Comparison of ENCODE assay signal across 24 cellular contexts in genomic region chr3:52441772-52442332, GRCh38. TPM values are rescaled to one million over a fixed set of nuclear protein-coding genes. Genes with fewer than 3 reads are reported as not detected.
DNase-seq lines count a peak whose midpoint lies in the region; ATAC-seq and TF ChIP-seq lines count a peak whose summit lies in the region.
"Had no signal": no experiment of that assay in that cellular context is flagged by ENCODE, and none has a peak within 500 bp of the region (broad histone marks: within the 10 kb centered on the region; RNA-seq: fewer than 3 reads in every experiment).

No MANE protein-coding gene starts in this region.

- H2BK15ac ChIP-seq in H9 (ENCODE audit: low read depth, low read length), result no peak overlapping the region

- H3K27me3 ChIP-seq in heart right ventricle, result no peaks in the 10 kb centered on the region
- H3K27me3 ChIP-seq in H9 (ENCODE audit: insufficient read depth, low read length), result no peaks in the 10 kb centered on the region
- H3K27me3 ChIP-seq in osteoblast (ENCODE audit: insufficient read depth, low read length), result no peaks in the 10 kb centered on the region
- H3K27me3 ChIP-seq in tibial nerve, result no peaks in the 10 kb centered on the region

- H3K4me2 ChIP-seq in H9 (ENCODE audit: insufficient read depth, insufficient read length, low read length), result no peak overlapping the region
- H3K4me2 ChIP-seq in osteoblast (ENCODE audit: insufficient read depth, low read length), result no peak overlapping the region
- H3K4me2 ChIP-seq: A549, PC-9 had no signal

- H2AK5ac ChIP-seq in H9 (ENCODE audit: insufficient read length, low read length), result no peak overlapping the region

- H3K36me3 Mint-ChIP-seq in H9 (ENCODE audit: insufficient read depth in 1 of 3, low read depth in 3 of 3), result no peaks in the 10 kb centered on the region; a peak in 1 of 7 replicates
- H3K36me3 Mint-ChIP-seq: CD4-positive, CD25-positive, alpha-beta regulatory T cell had no signal

- H3K4me1 Mint-ChIP-seq in H9, result peaks cover 5 to 11% of the 10 kb centered on the region in 2 experiments; a peak in 3 of 4 replicates

- H3K4me3 Mint-ChIP-seq in H9, result no peak overlapping the region
- H3K4me3 Mint-ChIP-seq: B cell had no signal

- no peak overlapping the region for H3K18ac ChIP-seq in H9 (ENCODE audit: insufficient read length, low read depth, low read length)

- H3K4me1 ChIP-seq in heart right ventricle (peaks cover 2 to 46% (median 15%) of the 10 kb centered on the region in 9 donors), H9 (ENCODE audit: insufficient read depth, low read length) (no peaks in the 10 kb centered on the region), osteoblast (ENCODE audit: insufficient read depth, low read length) (no peaks in the 10 kb centered on the region), tibial nerve (peaks cover 0 to 37% (median 9%) of the 10 kb centered on the region in 4 donors)
- H3K4me1 ChIP-seq: A549, HAP-1 had no signal

- H4K20me1 ChIP-seq in H9 (ENCODE audit: control insufficient read depth, insufficient read depth, insufficient read length), result no peaks in the 10 kb centered on the region
- no peaks in the 10 kb centered on the region for H4K20me1 ChIP-seq in osteoblast (ENCODE audit: insufficient read depth, low read length)

- WGBS in heart right ventricle, 2 donors, result 89 to 94% methylated on average over 18 of the region's 18 CpGs
- WGBS in H9 (ENCODE audit: extremely low coverage, insufficient read length, low lambda C conversion rate), result no CpG with 5 or more reads among the region's 18 CpGs
- 42 to 64% methylated on average over 9 to 17 of the region's 18 CpGs for WGBS in tibial nerve, 2 donors

- no peak overlapping the region for H4K5ac ChIP-seq in H9 (ENCODE audit: insufficient read length, low read depth, low read length)

- H3K56ac ChIP-seq in H9 (ENCODE audit: insufficient read length, low read depth, low read length), result no peak overlapping the region

- DNase-seq in cardiac septum (ENCODE audit: low spot score), result peak; percentile 56
- no peak for DNase-seq in heart right ventricle
- DNase-seq in H9, result peak; percentile 18
- DNase-seq in osteoblast (ENCODE audit: insufficient read length, low spot score, missing footprints), result peak; percentile 61
- no peak for DNase-seq in tibial nerve (ENCODE audit: low spot score in 2 of 2)
- no peak for DNase-seq in COLO829 (ENCODE audit: low spot score)
- no peak for DNase-seq in NCI-H1417 (lab: John Stamatoyannopoulos, UW)
- no peak for DNase-seq in 8988T
- DNase-seq: CD4-positive, CD25-positive, alpha-beta regulatory T cell; COR-L47; DMS79; KG1; NCI-H1092; NCI-H1436 treated with DMSO at 0.1 percent for 48 hours; NCI-H1930; NCI-H2227 treated with DMSO at 0.1 percent for 48 hours; NCI-H510A treated with DMSO at 0.1 percent for 48 hours; NCI-H748 treated with DMSO at 0.1 percent for 48 hours; PC-9; SIG-M5 had no signal

- intact Hi-C loops in cardiac septum (cut with DNase I) (no loop called here), heart right ventricle (cut with DNase I) (no loop called here)

- H2BK5ac ChIP-seq in H9 (ENCODE audit: insufficient read length, low read length), result no peak overlapping the region

- TF ChIP-seq CTCF in heart right ventricle (IDR thresholded peaks at IDR 0.05) (no peak), H9 (conservative IDR thresholded peaks at IDR 0.05) (no peak), osteoblast (IDR thresholded peaks at IDR 0.05; ENCODE audit: extremely low read depth, low read depth, low read length) (no peak), tibial nerve (IDR thresholded peaks at IDR 0.05) (no peak)

- no peak overlapping the region for H2BK12ac ChIP-seq in H9 (ENCODE audit: insufficient read length, low read depth, low read length)

- H2AFZ ChIP-seq in H9 (ENCODE audit: low read length) (no peak overlapping the region), osteoblast (ENCODE audit: low read length) (no peak overlapping the region)
- H2AFZ ChIP-seq: PC-9 had no signal

- no peaks in the 10 kb centered on the region for H3K9me3 ChIP-seq in heart right ventricle
- H3K9me3 ChIP-seq in H9 (ENCODE audit: control insufficient read depth, low read depth, low read length), result no peaks in the 10 kb centered on the region
- H3K9me3 ChIP-seq in osteoblast (ENCODE audit: low read depth, low read length), result no peaks in the 10 kb centered on the region
- H3K9me3 ChIP-seq in tibial nerve, result no peaks in the 10 kb centered on the region
- H3K9me3 ChIP-seq: A549, HAP-1 had no signal

- TF ChIP-seq POLR2A in tibial nerve (IDR thresholded peaks at IDR 0.05), result no peak

- peak in 1 of 2 donors; percentile 15 for TF ChIP-seq EP300 in tibial nerve (IDR thresholded peaks at IDR 0.05)

- peak overlapping the region in 4 of 10 donors; percentile 9 to 51 (median 24) for H3K27ac ChIP-seq in heart right ventricle
- no peak overlapping the region for H3K27ac ChIP-seq in H9 (ENCODE audit: insufficient read length, low read depth, low read length)
- H3K27ac ChIP-seq in osteoblast (ENCODE audit: low read depth, low read length), result no peak overlapping the region
- peak overlapping the region in 3 of 4 donors; percentile 10 to 69 (median 15) for H3K27ac ChIP-seq in tibial nerve
- H3K27ac ChIP-seq: A549, PC-9, RWPE1 had no signal

- no peak overlapping the region for H3K14ac ChIP-seq in H9 (ENCODE audit: insufficient read depth, low read length)

- peaks cover 0 to 9% (median 0%) of the 10 kb centered on the region in 9 donors for H3K36me3 ChIP-seq in heart right ventricle
- H3K36me3 ChIP-seq in osteoblast (ENCODE audit: insufficient read depth, low read length), result no peaks in the 10 kb centered on the region
- peaks cover 0 to 35% (median 0%) of the 10 kb centered on the region in 3 donors for H3K36me3 ChIP-seq in tibial nerve
- H3K36me3 ChIP-seq: HAP-1 had no signal

- no peak overlapping the region; a peak in 1 of 7 replicates for H3K27ac Mint-ChIP-seq in H9
- H3K27ac Mint-ChIP-seq: CD4-positive, CD25-positive, alpha-beta regulatory T cell had no signal

- ATAC-seq in heart right ventricle, result no peak
- ATAC-seq: A549 had no signal

- H3K4me3 ChIP-seq in heart right ventricle (peak overlapping the region in 3 of 10 donors; percentile 42 to 48 (median 47)), osteoblast (ENCODE audit: insufficient read depth, low read length) (no peak overlapping the region), tibial nerve (peak overlapping the region in 1 of 4 donors; percentile 53)
- H3K4me3 ChIP-seq: A549, HAP-1, PC-9 had no signal

- H3K79me2 ChIP-seq in H9 (ENCODE audit: insufficient read depth, low read length) (no peaks in the 10 kb centered on the region), osteoblast (ENCODE audit: insufficient read depth, low read length) (no peaks in the 10 kb centered on the region)

- peaks cover 4% of the 10 kb centered on the region for H3K27me3 Mint-ChIP-seq in H9 (ENCODE audit: low read depth)
- H3K27me3 Mint-ChIP-seq: B cell; CD4-positive, CD25-positive, alpha-beta regulatory T cell had no signal

- H4K8ac ChIP-seq in H9 (replicated peaks; ENCODE audit: insufficient read length, low read depth, low read length), result no peak overlapping the region

- no peak overlapping the region for H3K23ac ChIP-seq in H9 (ENCODE audit: insufficient read length, low read depth, low read length)

- H2BK120ac ChIP-seq in H9 (ENCODE audit: low read depth, low read length, poor library complexity, severe bottlenecking), result no peak overlapping the region

- no peak overlapping the region for H3T11ph ChIP-seq in H9 (ENCODE audit: low read length)

- H3K4ac ChIP-seq in H9 (ENCODE audit: low read depth, low read length), result no peak overlapping the region

- H4K91ac ChIP-seq in H9 (ENCODE audit: insufficient read length, low read depth, low read length), result no peak overlapping the region

- no peak overlapping the region for H2BK20ac ChIP-seq in H9 (ENCODE audit: low read depth, low read length, poor library complexity, severe bottlenecking)

- no peak overlapping the region for H3K9ac ChIP-seq in H9 (ENCODE audit: extremely low read depth, insufficient read length, low read length)

- H3K79me1 ChIP-seq in H9 (ENCODE audit: insufficient read depth, low read depth, low read length, poor library complexity, severe bottlenecking), result no peaks in the 10 kb centered on the region

- no peaks in the 10 kb centered on the region for H3K9me3 Mint-ChIP-seq in H9
- H3K9me3 Mint-ChIP-seq: CD4-positive, CD25-positive, alpha-beta regulatory T cell had no signal

- no peaks in the 10 kb centered on the region for H3K23me2 ChIP-seq in H9 (ENCODE audit: insufficient read length, low read depth, low read length, poor library complexity, severe bottlenecking)

RNA-seq across cellular contexts. Expression of gene SEMA3G, which starts 3.1 kb away (rescaled TPM):
- 15.3 TPM for total RNA-seq in cardiac septum
- 10 to 100 TPM in 9 of 10 donors, 1 to 10 TPM in 1; 8.3 to 17.8 (median 16.2) TPM for total RNA-seq in heart right ventricle
- polyA plus RNA-seq in heart right ventricle, result 10 to 100 TPM; 12.1 to 13.1 TPM
- total RNA-seq in H9 (2021), result 1.7 and 2.4 TPM in 2 replicates
- under 0.01 TPM in 1 of 2 replicates, not detected in the other for total RNA-seq in osteoblast
- total RNA-seq in tibial nerve, result 10 to 100 TPM; 11.5 to 67.5 (median 32.7) TPM

RNA-seq across cellular contexts. Expression of gene TNNC1, which starts 12.0 kb away (rescaled TPM):
- total RNA-seq in cardiac septum, result 8,054 TPM
- 1,000 to 10,000 TPM; 6,035 to 9,296 (median 8,226) TPM for total RNA-seq in heart right ventricle
- over 10,000 TPM in 1 of 2 donors, 1,000 to 10,000 TPM in 1; 9,937 to 18,066 TPM for polyA plus RNA-seq in heart right ventricle
- 5.6 and 7.7 TPM in 2 replicates for total RNA-seq in H9 (2021)
- total RNA-seq in osteoblast, result 0.29 and 0.36 TPM in 2 replicates
- 100 to 1,000 TPM; 235 to 624 (median 535) TPM for total RNA-seq in tibial nerve

RNA-seq across cellular contexts. Expression of gene NISCH, which starts 13.6 kb away (rescaled TPM):
- total RNA-seq in cardiac septum, result 59.1 TPM
- total RNA-seq in heart right ventricle, result 10 to 100 TPM; 35.3 to 56.3 (median 41.9) TPM
- 10 to 100 TPM; 24.0 to 53.6 TPM for polyA plus RNA-seq in heart right ventricle
- 99.0 and 104 TPM in 2 replicates for total RNA-seq in H9 (2021)
- 72.2 and 83.2 TPM in 2 replicates for total RNA-seq in osteoblast
- total RNA-seq in tibial nerve, result 100 to 1,000 TPM; 192 to 305 (median 232) TPM

RNA-seq across cellular contexts. Expression of gene PHF7, which starts 31.4 kb away (rescaled TPM):
- 17.5 TPM for total RNA-seq in cardiac septum
- total RNA-seq in heart right ventricle, result 10 to 100 TPM; 11.5 to 26.3 (median 22.4) TPM
- polyA plus RNA-seq in heart right ventricle, result 1 to 10 TPM; 1.9 to 6.0 TPM
- total RNA-seq in H9 (2021), result 9.4 and 9.9 TPM in 2 replicates
- total RNA-seq in osteoblast, result 8.8 and 10.9 TPM in 2 replicates
- total RNA-seq in tibial nerve, result 10 to 100 TPM in 2 of 4 donors, 1 to 10 TPM in 2; 7.2 to 23.5 (median 12.1) TPM

RNA-seq across cellular contexts. Expression of gene BAP1, which starts 32.0 kb away (rescaled TPM):
- total RNA-seq in cardiac septum, result 53.0 TPM
- total RNA-seq in heart right ventricle, result 10 to 100 TPM; 37.1 to 58.2 (median 46.1) TPM
- 10 to 100 TPM; 50.6 to 51.6 TPM for polyA plus RNA-seq in heart right ventricle
- 79.6 and 84.1 TPM in 2 replicates for total RNA-seq in H9 (2021)
- 65.4 and 72.4 TPM in 2 replicates for total RNA-seq in osteoblast
- total RNA-seq in tibial nerve, result 10 to 100 TPM; 39.1 to 77.7 (median 64.5) TPM

Comparison
In these comparisons a context has a peak if more than half of its experiments do, and no peak if none do; other contexts are left out.
1. DNase-seq: peak in cardiac septum (single experiment), H9 (single experiment) and osteoblast (single experiment); none in heart right ventricle (0 of 2), tibial nerve (0 of 2), COLO829 (single experiment), NCI-H1417 (0 of 3) and 8988T (single experiment).
2. H3K27ac ChIP-seq: peak in tibial nerve (3 of 4); none in H9 (single experiment) and osteoblast (single experiment).
3. RNA of gene TNNC1, which starts 12.0 kb away (total RNA-seq): 6,035 to 9,296 TPM in heart right ventricle, 8,054 TPM in cardiac septum (single experiment) and 235 to 624 TPM in tibial nerve; 5.6 to 7.7 TPM in H9 and 0.29 to 0.36 TPM in osteoblast; every median in the first group is over 10 times any median in the second.